Comparison of ENCODE assay signal across 13 cellular contexts in the genomic region with DNA sequence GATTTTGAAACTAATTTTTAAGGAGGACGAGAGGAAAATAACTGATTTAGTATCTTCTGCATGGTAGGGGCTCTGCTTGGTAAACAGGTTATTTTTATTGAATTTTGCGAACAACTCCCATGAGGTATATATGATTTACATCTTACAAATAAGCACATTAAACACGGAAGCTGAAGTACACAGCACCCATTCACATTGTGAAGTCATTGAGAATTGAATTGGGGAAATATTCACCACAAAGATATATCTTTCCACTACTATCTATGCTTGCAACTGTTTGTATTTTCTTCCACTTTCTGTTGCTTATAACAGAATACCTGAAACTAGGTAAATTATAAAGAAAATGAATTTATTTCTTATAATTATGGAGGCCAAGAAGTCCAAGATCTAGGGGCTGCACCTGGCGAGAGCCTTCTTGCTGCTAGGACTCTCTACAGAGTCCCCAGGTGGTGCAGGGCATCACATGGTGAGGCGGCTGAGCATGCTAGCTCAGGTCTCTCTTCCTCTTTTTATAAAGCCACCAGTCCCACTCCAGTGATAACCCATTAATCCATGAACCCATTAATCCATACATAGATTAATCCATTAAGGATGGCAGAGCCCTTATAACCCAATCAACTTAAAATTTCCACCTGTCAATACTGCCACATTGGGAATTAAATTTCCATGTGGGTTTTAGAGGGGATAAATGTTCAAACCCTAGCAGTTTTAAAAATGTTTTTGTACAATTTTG.
A peak's percentile ranks its signal among the peaks of the same experiment; 100 is the strongest.
DNase-seq lines count a peak whose midpoint lies in the region; ATAC-seq, FAIRE-seq and TF ChIP-seq lines count a peak whose summit lies in the region.
"Had no signal": no experiment of that assay in that cellular context is flagged by ENCODE, and none has a peak within 500 bp of the region (broad histone marks: within the 10 kb centered on the region; RNA-seq: fewer than 3 reads in every experiment).

No MANE protein-coding gene starts in this region.

- H3K9me3 ChIP-seq in testis: no peaks in the 10 kb centered on the region

- H3K27ac ChIP-seq in testis: no peak overlapping the region
- H3K27ac ChIP-seq: BLaER1 treated with 17β-estradiol and CSF1 and Interleukin-3, amounts not matched to agents 10 nM and 100 nM had no signal

- H3K9me3 Mint-ChIP-seq in activated B cell treated with CpG ODN at 0.5 μM for 24 hours: no peaks in the 10 kb centered on the region

- TF ChIP-seq CTCF in activated B cell treated with CpG ODN at 0.5 μM for 24 hours (IDR thresholded peaks at IDR 0.05) (no peak), testis (IDR thresholded peaks at IDR 0.05) (no peak)

- H3K27me3 Mint-ChIP-seq in activated B cell treated with CpG ODN at 0.5 μM for 24 hours: no peaks in the 10 kb centered on the region

- peak overlapping the region; percentile 46 for H3K4me3 Mint-ChIP-seq in activated B cell treated with CpG ODN at 0.5 μM for 24 hours

- no peaks in the 10 kb centered on the region for H3K27me3 ChIP-seq in testis
- H3K27me3 ChIP-seq: BLaER1 treated with 17β-estradiol and CSF1 and Interleukin-3, amounts not matched to agents 10 nM and 100 nM had no signal

- no peaks in the 10 kb centered on the region for H3K36me3 Mint-ChIP-seq in activated B cell treated with CpG ODN at 0.5 μM for 24 hours (ENCODE audit: low read depth)

- H3K27ac Mint-ChIP-seq in activated B cell treated with CpG ODN at 0.5 μM for 24 hours: peak overlapping the region; percentile 85

- peak; percentile 80 for ATAC-seq in GM21381 (IDR thresholded peaks at IDR 0.05; ENCODE audit: unreplicated experiment)
- peak; percentile 79 for ATAC-seq in HG03095 (IDR thresholded peaks at IDR 0.05; ENCODE audit: unreplicated experiment)
- ATAC-seq in activated B cell treated with CpG ODN at 0.5 μM for 24 hours (ENCODE audit: low read depth): peak; percentile 93
- ATAC-seq: sciatic nerve had no signal

- no peaks in the 10 kb centered on the region for H3K4me1 ChIP-seq in testis

- FAIRE-seq in GM12891 (lab: Jason Lieb, UNC): peak; percentile 76

- DNase-seq in GM12891 (ENCODE audit: insufficient read length, low spot score) (no peak), activated B cell treated with CpG ODN at 0.5 μM for 24 hours (peak; percentile 24), testis (no peak), T-helper 2 cell (no peak)
- DNase-seq in activated CD4-positive, alpha-beta T cell treated with anti-CD3 and anti-CD28 coated beads, Interleukin-2, amount 50 U/mL, for 1 hour: no peak
- no peak for DNase-seq in activated naive CD4-positive, alpha-beta T cell treated with Interleukin-2 at 50 U/mL for 16 hours
- DNase-seq: activated CD4-positive, CD25-positive, alpha-beta regulatory T cell treated with anti-CD3 and anti-CD28 coated beads, Interleukin-2, amount 50 U/mL, for 72 hours; Kasumi-1; stimulated activated naive CD4-positive, alpha-beta T cell treated with Interleukin-2 at 50 U/mL for 16 hours had no signal

- CTCF ChIA-PET in activated B cell treated with CpG ODN at 0.5 μM for 24 hours (lab: Charles Lee): interaction anchor here (0.7 kb wide), 1 partner anchor 241 kb away, joined by 3 read pairs; no protein-coding TSS in a partner anchor

- WGBS in testis, 2 donors: 90 to 93% methylated on average over 5 of the region's 5 CpGs

- POLR2A ChIA-PET in activated B cell treated with CpG ODN at 0.5 μM for 24 hours (lab: Charles Lee): interaction anchor here (0.5 to 2.1 kb wide), 4 partner anchors 24 to 376 kb away, joined by 3 to 18 read pairs (median 4); no protein-coding TSS in a partner anchor

- H3K36me3 ChIP-seq in testis (ENCODE audit: low read depth, missing control alignments): no peaks in the 10 kb centered on the region
- H3K36me3 ChIP-seq: BLaER1 treated with 17β-estradiol and CSF1 and Interleukin-3, amounts not matched to agents 10 nM and 100 nM had no signal

- intact Hi-C loops in activated B cell treated with CpG ODN at 0.5 μM for 24 hours (cut with micrococcal nuclease): loop anchor here (1.0 to 10.0 kb wide), 7 partner anchors 77 to 769 kb away; no protein-coding TSS in a partner anchor
- intact Hi-C loops in testis (cut with DNase I; ENCODE audit: low total_unique reads): no loop called here

- H3K4me3 ChIP-seq in testis: no peak overlapping the region
- H3K4me3 ChIP-seq: BLaER1 treated with 17β-estradiol and CSF1 and Interleukin-3, amounts not matched to agents 10 nM and 100 nM had no signal

- TF ChIP-seq POLR2A in GM12891 (IDR thresholded peaks at IDR 0.05; ENCODE audit: low read depth, low read length) (no peak), testis (IDR thresholded peaks at IDR 0.05) (no peak)

- peaks cover 21% of the 10 kb centered on the region for H3K4me1 Mint-ChIP-seq in activated B cell treated with CpG ODN at 0.5 μM for 24 hours

TF ChIP-seq in GM12891, 5 proteins besides CTCF, POLR2A, EP300 and RAD21:
- TF ChIP-seq PAX5 (IDR thresholded peaks at IDR 0.05; ENCODE audit: insufficient read depth, low read length, severe bottlenecking) (no peak), TAF1 (IDR thresholded peaks at IDR 0.05; ENCODE audit: low read depth, low read length) (no peak), POU2F2 (IDR thresholded peaks at IDR 0.05; ENCODE audit: low read depth, low read length) (no peak), SPI1 (IDR thresholded peaks at IDR 0.05; ENCODE audit: low read depth, low read length) (peak; percentile 94), POLR2AphosphoS5 (IDR thresholded peaks at IDR 0.05; ENCODE audit: low read depth, low read length) (no peak)
TF ChIP-seq in GM12891: peak in this region for 1.
